ENCODE assay signal across 8 cellular contexts in the genomic region with DNA sequence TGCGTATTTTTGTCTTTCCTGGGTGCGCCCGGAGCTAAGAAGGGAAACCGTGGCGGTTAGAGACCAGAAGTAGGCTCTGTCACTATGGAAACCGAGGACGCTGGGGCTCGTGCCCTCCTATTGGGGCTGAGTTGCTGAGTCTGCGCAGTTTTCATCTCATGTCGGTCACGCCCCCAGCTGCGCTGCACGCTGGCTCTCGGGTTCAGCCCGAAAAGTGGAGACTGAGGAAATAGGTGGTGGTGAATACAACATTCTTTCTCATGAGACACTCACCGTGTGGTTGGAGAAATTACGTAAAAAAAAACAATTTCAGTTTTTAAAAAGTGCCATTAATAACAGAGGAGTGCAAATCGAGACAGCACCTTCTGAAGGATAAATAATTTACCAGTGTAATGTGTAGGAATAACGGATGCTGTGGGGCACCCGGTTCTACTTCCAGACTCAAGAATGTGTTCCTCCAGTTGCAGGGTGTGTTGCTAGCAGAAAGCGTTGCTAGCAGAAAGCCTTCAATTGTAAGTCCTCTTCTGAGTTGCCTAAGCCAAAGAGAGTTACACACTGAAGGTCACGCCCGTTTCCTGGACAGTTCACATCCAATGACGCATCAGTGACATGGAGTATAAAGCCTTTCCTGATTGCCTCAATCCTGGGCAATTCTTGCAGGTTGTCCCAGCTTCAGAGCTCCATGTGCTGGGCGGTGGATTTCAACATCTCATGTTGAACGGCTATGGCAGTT. TPM values are rescaled to one million over a fixed set of nuclear protein-coding genes. Genes with fewer than 3 reads are reported as not detected.
DNase-seq lines count a peak whose midpoint lies in the region; ATAC-seq and TF ChIP-seq lines count a peak whose summit lies in the region.

No MANE protein-coding gene starts in this region.

- H2BK15ac ChIP-seq in IMR-90 (ENCODE audit: low read depth, low read length): no peak overlapping the region

- TF ChIP-seq RAD21 in IMR-90 (IDR thresholded peaks at IDR 0.05; ENCODE audit: low read length): no peak

- no peak overlapping the region for H3K18ac ChIP-seq in IMR-90 (ENCODE audit: low read depth, low read length)

- no peaks in the 10 kb centered on the region for H3K9me3 ChIP-seq in IMR-90 (ENCODE audit: control insufficient read depth, insufficient read depth, low read length)
- H3K9me3 ChIP-seq in OCI-LY3 (ENCODE audit: insufficient read depth, low read length): peaks cover 10% of the 10 kb centered on the region; the same call in 1 of the 2 replicates
- no peaks in the 10 kb centered on the region for H3K9me3 ChIP-seq in esophagus (ENCODE audit: control insufficient read depth in 2 of 2, insufficient read depth in 1 of 2, low read depth in 1 of 2, low read length in 1 of 2)
- H3K9me3 ChIP-seq in muscle layer of colon (ENCODE audit: low read length): no peaks in the 10 kb centered on the region

- ATAC-seq in GM21529 (IDR thresholded peaks at IDR 0.05; ENCODE audit: unreplicated experiment) (peak; percentile 86), IMR-90 (ENCODE audit: low read depth) (peak; percentile 100)

- peak overlapping the region; percentile 67; the same call in 1 of the 2 replicates for H3K14ac ChIP-seq in IMR-90 (replicated peaks; ENCODE audit: low read depth, low read length)

- H4K8ac ChIP-seq in IMR-90 (ENCODE audit: low read depth in 2 of 2, low read length in 2 of 2): peak overlapping the region; percentile 28 to 88; a peak in 3 of 4 replicates

- H3K9me1 ChIP-seq in IMR-90 (ENCODE audit: insufficient read depth, low read length): 0 out of 2 replicates have a peak, but pooled peaks cover 3% of the 10 kb centered on the region

- no peak overlapping the region for H2BK5ac ChIP-seq in IMR-90 (ENCODE audit: low read depth, low read length, poor library complexity, severe bottlenecking)

- POLR2A ChIA-PET in IMR-90 (lab: Charles Lee; ENCODE audit: unreplicated experiment): interaction anchor here (0.5 kb wide), 1 partner anchor 67 kb away, joined by 3 read pairs; a partner anchor contains a TSS

- H3K36me3 ChIP-seq in IMR-90 (ENCODE audit: control insufficient read depth, insufficient read depth, low read length) (no peaks in the 10 kb centered on the region), OCI-LY3 (replicated peaks; ENCODE audit: low read depth, low read length) (no peaks in the 10 kb centered on the region), esophagus (ENCODE audit: control insufficient read depth in 2 of 2, insufficient read depth in 2 of 2, low read length in 1 of 2) (no peaks in the 10 kb centered on the region), muscle layer of colon (ENCODE audit: insufficient read depth, low read length) (no peaks in the 10 kb centered on the region)

- dilution Hi-C loops in IMR-90 (cut with HindIII; ENCODE audit: low sequenced_read_pairs, unreplicated experiment): no loop called here

- H3K79me2 ChIP-seq in OCI-LY3 (ENCODE audit: low read length): no peaks in the 10 kb centered on the region

- H3K4me3 ChIP-seq in IMR-90 (ENCODE audit: insufficient read depth, low read depth, low read length) (peak overlapping the region; percentile 42), OCI-LY3 (ENCODE audit: low read length) (peak overlapping the region; percentile 75), esophagus (ENCODE audit: low read depth in 1 of 2, low read length in 2 of 2) (peak overlapping the region; percentile 34 to 45), muscle layer of colon (ENCODE audit: low read depth in 1 of 2, low read length in 2 of 2) (peak overlapping the region; percentile 37 to 61)

- no peak overlapping the region for H4K5ac ChIP-seq in IMR-90 (ENCODE audit: low read depth, low read length)

- no TSS peak for BruUV-seq in IMR-90 (replicated peaks; lab: Mats Ljungman, UMichigan)

- H3K4me1 ChIP-seq in IMR-90 (ENCODE audit: control insufficient read depth, insufficient read depth, low read length) (peaks cover 3% of the 10 kb centered on the region; the same call in 1 of the 2 replicates), OCI-LY3 (ENCODE audit: low read length) (peaks cover 42% of the 10 kb centered on the region), esophagus (ENCODE audit: control insufficient read depth in 2 of 2, insufficient read depth in 2 of 2, low read length in 1 of 2) (peaks cover 3 to 6% of the 10 kb centered on the region in 2 donors), muscle layer of colon (ENCODE audit: insufficient read depth, low read length) (peaks cover 6% of the 10 kb centered on the region)

- H3K4me2 ChIP-seq in IMR-90 (ENCODE audit: low read depth, low read length) (peak overlapping the region; percentile 86), OCI-LY3 (ENCODE audit: low read length) (peak overlapping the region; percentile 86)

- WGBS in IMR-90 (ENCODE audit: extremely low coverage in 2 of 2, insufficient read length in 1 of 2), 2 experiments: 6% methylated on average over 11 of the region's 26 CpGs; no CpG with 5 or more reads in 1 of the 2 experiments
- 4 to 5% methylated on average over 26 of the region's 26 CpGs for WGBS in esophagus, 2 donors

- no peak overlapping the region for H3K56ac ChIP-seq in IMR-90 (ENCODE audit: extremely low read depth, insufficient read depth, low read length)

- no peaks in the 10 kb centered on the region; a peak in 1 of 4 replicates for H3K79me1 ChIP-seq in IMR-90 (ENCODE audit: low read depth in 1 of 2, low read length in 2 of 2)

- DNase-seq in D341Med (ENCODE audit: low spot score) (peak; percentile 94), IMR-90 (peak; percentile 85), activated T-cell treated with anti-CD3 and anti-CD28 coated beads for 48 hours (ENCODE audit: low read depth) (peak; percentile 80)
- DNase-seq in stimulated activated CD8-positive, alpha-beta memory T cell treated with anti-CD3 and anti-CD28 coated beads, Interleukin-4, amount 100 ng/mL, for 4 hours (ENCODE audit: low read depth in 2 of 2, low spot score in 1 of 2): peak; percentile 73 to 78

- in situ Hi-C loops in IMR-90 (cut with MboI; ENCODE audit: low sequenced_read_pairs): no loop called here

- H3K27ac ChIP-seq in IMR-90 (ENCODE audit: insufficient read depth, low read length): no peak overlapping the region
- H3K27ac ChIP-seq in OCI-LY3 (ENCODE audit: low read length): no peak overlapping the region
- H3K27ac ChIP-seq in esophagus (ENCODE audit: low read depth in 2 of 2, low read length in 1 of 2): peak overlapping the region in 1 of 2 donors; percentile 62
- H3K27ac ChIP-seq in muscle layer of colon (ENCODE audit: low read depth, low read length): no peak overlapping the region

- H2AK9ac ChIP-seq in IMR-90 (replicated peaks; ENCODE audit: low read depth, low read length, poor library complexity): peak overlapping the region; percentile 84

- no peak for TF ChIP-seq POLR2A in IMR-90 (IDR thresholded peaks at IDR 0.05; ENCODE audit: low read depth, low read length)

- peak overlapping the region; percentile 95 for H2AFZ ChIP-seq in IMR-90 (replicated peaks; ENCODE audit: low read length, poor library complexity)
- peak overlapping the region; percentile 89 for H2AFZ ChIP-seq in OCI-LY3 (ENCODE audit: low read depth, low read length)

- no peak overlapping the region for H2AK5ac ChIP-seq in IMR-90 (ENCODE audit: low read depth, low read length)

- intact Hi-C loops in IMR-90 (cut with micrococcal nuclease): no loop called here

- H3K27me3 ChIP-seq in IMR-90 (ENCODE audit: control insufficient read depth, insufficient read depth, low read length) (peaks cover under 1% of the 10 kb centered on the region), OCI-LY3 (ENCODE audit: low read depth, low read length) (peaks cover 12% of the 10 kb centered on the region), esophagus (ENCODE audit: control insufficient read depth in 1 of 2, insufficient read depth in 2 of 2, low read length in 2 of 2) (no peaks in the 10 kb centered on the region), muscle layer of colon (ENCODE audit: control insufficient read depth in 1 of 2, insufficient read depth in 2 of 2, low read length in 2 of 2) (no peaks in the 10 kb centered on the region)

- no peak overlapping the region for H2BK20ac ChIP-seq in IMR-90 (ENCODE audit: low read depth, low read length)

- no peak overlapping the region for H2BK120ac ChIP-seq in IMR-90 (ENCODE audit: low read depth, low read length)

- H3K23ac ChIP-seq in IMR-90 (ENCODE audit: low read depth, low read length): no peak overlapping the region

- no peak for TF ChIP-seq CTCF in IMR-90 (conservative IDR thresholded peaks at IDR 0.05; ENCODE audit: low read depth, low read length)
- no peak for TF ChIP-seq CTCF in OCI-LY3 (IDR thresholded peaks at IDR 0.05; ENCODE audit: low read depth, low read length)

- CTCF ChIA-PET in IMR-90 (lab: Yijun Ruan, JAX): no interaction called here

- H4K20me1 ChIP-seq in IMR-90 (ENCODE audit: insufficient read depth, low read length): no peaks in the 10 kb centered on the region
- no peaks in the 10 kb centered on the region for H4K20me1 ChIP-seq in OCI-LY3 (ENCODE audit: insufficient read depth, low read length)

- no peak overlapping the region for H4K91ac ChIP-seq in IMR-90 (ENCODE audit: insufficient read depth, low read depth, low read length)

- H3K9ac ChIP-seq in IMR-90 (ENCODE audit: low read depth, low read length) (peak overlapping the region; percentile 22), OCI-LY3 (ENCODE audit: low read length) (peak overlapping the region; percentile 56), muscle layer of colon (ENCODE audit: low read length) (no peak overlapping the region)

- no peak overlapping the region; the same call in 1 of the 2 replicates for H3K4ac ChIP-seq in IMR-90 (ENCODE audit: low read depth, low read length)

TF ChIP-seq in IMR-90, 13 proteins besides CTCF, POLR2A, EP300 and RAD21 (continues in another document):
- TF ChIP-seq BHLHE40 (IDR thresholded peaks at IDR 0.05; ENCODE audit: low read depth, low read length) (no peak), SMC3 (IDR thresholded peaks at IDR 0.05; ENCODE audit: low read depth, low read length) (no peak), NFE2L2 (IDR thresholded peaks at IDR 0.05; ENCODE audit: low read depth, low read length) (no peak), RFX5 (IDR thresholded peaks at IDR 0.05; ENCODE audit: low read depth, low read length) (peak; percentile 65; the same call in 1 of the 2 replicates)

RNA-seq across cellular contexts. Expression of a gene that starts 20.4 kb away (rescaled TPM):
- 24.0 and 29.4 TPM in 2 replicates for total RNA-seq in IMR-90 (2012; rRNA removed)
- polyA plus RNA-seq in IMR-90 (2012; rRNA removed): 66.2 and 81.6 TPM in 2 replicates
- polyA plus RNA-seq in IMR-90 (2012; cell fraction: cytosol; rRNA removed): 57.6 and 61.0 TPM in 2 replicates
- polyA plus RNA-seq in IMR-90 (2012; cell fraction: nucleus; rRNA removed; ENCODE audit: low replicate concordance): 342 and 639 TPM in 2 replicates
- polyA plus RNA-seq in esophagus: 10 to 100 TPM; 51.1 to 81.5 TPM

RNA-seq across cellular contexts. Expression of a gene that starts 26.6 kb away (rescaled TPM):
- 31.7 TPM in 2 replicates for total RNA-seq in IMR-90 (2012; rRNA removed)
- polyA plus RNA-seq in IMR-90 (2012; rRNA removed) (56.5 and 61.3 TPM in 2 replicates), esophagus (10 to 100 TPM; 32.5 to 34.8 TPM)
- 50.3 and 57.0 TPM in 2 replicates for polyA plus RNA-seq in IMR-90 (2012; cell fraction: cytosol; rRNA removed)
- polyA plus RNA-seq in IMR-90 (2012; cell fraction: nucleus; rRNA removed; ENCODE audit: low replicate concordance): 228 and 398 TPM in 2 replicates

RNA-seq across cellular contexts. Expression of a gene that starts 41.6 kb away (rescaled TPM):
- under 0.01 TPM in 2 replicates for total RNA-seq in IMR-90 (2012; rRNA removed)
- polyA plus RNA-seq in IMR-90 (2012; rRNA removed): 0.12 and 0.22 TPM in 2 replicates
- polyA plus RNA-seq in IMR-90 (2012; cell fraction: cytosol; rRNA removed): 0.08 and 0.12 TPM in 2 replicates
- polyA plus RNA-seq in IMR-90 (2012; cell fraction: nucleus; rRNA removed; ENCODE audit: low replicate concordance): 0.09 TPM in 1 of 2 replicates, not detected in the other
- polyA plus RNA-seq in esophagus: under 1 TPM; 0.13 to 0.33 TPM
